ENCODE assay signal across 1 cellular context in genomic region chr15:63264685-63265302, GRCh38.
TF ChIP-seq lines count a peak whose summit lies in the region.

No MANE protein-coding gene starts in this region.

TF ChIP-seq in IMR-90, 13 proteins besides CTCF, POLR2A, EP300 and RAD21 (continued from another document):
- no peak for TF ChIP-seq NFE2L2 (IDR thresholded peaks at IDR 0.05; ENCODE audit: low read depth, low read length)
- no peak for TF ChIP-seq MAFK (IDR thresholded peaks at IDR 0.05; ENCODE audit: low read depth, low read length)
- no peak for TF ChIP-seq MAZ (IDR thresholded peaks at IDR 0.05; ENCODE audit: borderline replicate concordance, low read depth, low read length)
- TF ChIP-seq BHLHE40 (IDR thresholded peaks at IDR 0.05; ENCODE audit: low read depth, low read length), result no peak
